Comparison of ENCODE assay signal across 18 cellular contexts in genomic region chr6:43278524-43279078, GRCh38. TPM values are rescaled to one million over a fixed set of nuclear protein-coding genes. Genes with fewer than 3 reads are reported as not detected.
DNase-seq lines count a peak whose midpoint lies in the region; ATAC-seq and TF ChIP-seq lines count a peak whose summit lies in the region.
"Had no signal": no experiment of that assay in that cellular context is flagged by ENCODE, and none has a peak within 500 bp of the region (broad histone marks: within the 10 kb centered on the region; RNA-seq: fewer than 3 reads in every experiment).

No MANE protein-coding gene starts in this region.

- H3K9me3 Mint-ChIP-seq in central memory CD8-positive, alpha-beta T cell, result no peaks in the 10 kb centered on the region
- no peaks in the 10 kb centered on the region for H3K9me3 Mint-ChIP-seq in progenitor cell of endocrine pancreas (ENCODE audit: low read depth)
- H3K9me3 Mint-ChIP-seq: activated CD4-positive, alpha-beta T cell treated with anti-CD3 and anti-CD28 coated beads, Interleukin-2, amount 10 ng/mL, durations not matched to agents 24 days and 14 days; activated naive CD4-positive, alpha-beta T cell treated with anti-CD3 and anti-CD28 coated beads, Interleukin-2, amount 50 U/mL, for 24 hours; T-cell had no signal

- intact Hi-C loops in A673 (cut with micrococcal nuclease; ENCODE audit: unreplicated experiment), result no loop called here

- DNase-seq in HS-27A (ENCODE audit: low read depth), result peak; percentile 63
- no peak for DNase-seq in central memory CD8-positive, alpha-beta T cell (ENCODE audit: low spot score in 2 of 2)
- no peak for DNase-seq in GM10266 (ENCODE audit: extremely low spot score)
- DNase-seq in progenitor cell of endocrine pancreas (ENCODE audit: low spot score, unreplicated experiment), result no peak
- DNase-seq in iPS-NIHi11 (ENCODE audit: low spot score), result no peak
- DNase-seq in A673 (ENCODE audit: low spot score), result no peak
- DNase-seq: activated CD4-positive, alpha-beta T cell treated with anti-CD3 and anti-CD28 coated beads, Interleukin-2, amount 10 ng/mL, durations not matched to agents 24 days and 14 days; BE2C; GDM1; hypothalamus; naive thymus-derived CD4-positive, alpha-beta T cell; NCI-H69; stimulated activated naive CD4-positive, alpha-beta T cell; T-cell had no signal

- H3K4me1 Mint-ChIP-seq in central memory CD8-positive, alpha-beta T cell, result peaks cover 13% of the 10 kb centered on the region
- H3K4me1 Mint-ChIP-seq in progenitor cell of endocrine pancreas (ENCODE audit: low read depth), result peaks cover 7% of the 10 kb centered on the region

- peaks cover 8% of the 10 kb centered on the region for H3K36me3 Mint-ChIP-seq in central memory CD8-positive, alpha-beta T cell (ENCODE audit: insufficient read depth)
- H3K36me3 Mint-ChIP-seq in progenitor cell of endocrine pancreas (ENCODE audit: insufficient read depth), result no peaks in the 10 kb centered on the region
- H3K36me3 Mint-ChIP-seq: activated naive CD4-positive, alpha-beta T cell treated with anti-CD3 and anti-CD28 coated beads, Interleukin-2, amount 50 U/mL, for 24 hours; T-cell had no signal

- CTCF ChIA-PET in A673 (lab: Charles Lee), result interaction anchor here (0.6 kb wide), 1 partner anchor 223 kb away, joined by 6 read pairs; no protein-coding TSS in a partner anchor

- no peak for ATAC-seq in central memory CD8-positive, alpha-beta T cell (replicated peaks; ENCODE audit: extremely low read depth, poor library complexity, severe bottlenecking)
- ATAC-seq: naive thymus-derived CD4-positive, alpha-beta T cell; T-cell had no signal

- H3K4me3 Mint-ChIP-seq in central memory CD8-positive, alpha-beta T cell, result no peak overlapping the region
- H3K4me3 Mint-ChIP-seq in progenitor cell of endocrine pancreas (ENCODE audit: low read depth), result no peak overlapping the region
- H3K4me3 Mint-ChIP-seq: activated CD4-positive, alpha-beta T cell treated with anti-CD3 and anti-CD28 coated beads, Interleukin-2, amount 10 ng/mL, durations not matched to agents 24 days and 14 days; activated naive CD4-positive, alpha-beta T cell treated with anti-CD3 and anti-CD28 coated beads, Interleukin-2, amount 50 U/mL, for 24 hours; T-cell had no signal

- H3K27me3 ChIP-seq in ACC112 (ENCODE audit: insufficient read depth, low read length) (peaks cover 39% of the 10 kb centered on the region), A673 (replicated peaks; ENCODE audit: insufficient read depth, low read depth, low read length, poor library complexity) (no peaks in the 10 kb centered on the region)

- peak overlapping the region; percentile 20 for H3K27ac Mint-ChIP-seq in central memory CD8-positive, alpha-beta T cell (ENCODE audit: low read depth)
- H3K27ac Mint-ChIP-seq in progenitor cell of endocrine pancreas, result no peak overlapping the region
- H3K27ac Mint-ChIP-seq: activated CD4-positive, alpha-beta T cell treated with anti-CD3 and anti-CD28 coated beads, Interleukin-2, amount 10 ng/mL, durations not matched to agents 24 days and 14 days; activated naive CD4-positive, alpha-beta T cell treated with anti-CD3 and anti-CD28 coated beads, Interleukin-2, amount 50 U/mL, for 24 hours; naive thymus-derived CD4-positive, alpha-beta T cell had no signal

- no peaks in the 10 kb centered on the region for H3K79me2 ChIP-seq in ACC112 (ENCODE audit: control insufficient read depth, insufficient read depth, low read length, unreplicated experiment)

- BruUV-seq in A673 (replicated peaks; lab: Mats Ljungman, UMichigan), result no TSS peak

- peaks cover 6% of the 10 kb centered on the region for H3K4me1 ChIP-seq in ACC112 (ENCODE audit: control insufficient read depth, insufficient read depth, low read length, unreplicated experiment)
- peaks cover 27% of the 10 kb centered on the region for H3K4me1 ChIP-seq in mesodermal cell (ENCODE audit: control insufficient read depth, insufficient read depth, low read length, poor library complexity, severe bottlenecking)
- H3K4me1 ChIP-seq in A673 (ENCODE audit: insufficient read depth, low read length, poor library complexity, severe bottlenecking), result peaks cover 4% of the 10 kb centered on the region
- H3K4me1 ChIP-seq: BE2C, HAP-1 had no signal

- H3K27ac ChIP-seq in ACC112 (ENCODE audit: low read depth, low read length), result no peak overlapping the region
- peak overlapping the region; percentile 57 for H3K27ac ChIP-seq in mesodermal cell (ENCODE audit: low read depth, low read length, severe bottlenecking)
- H3K27ac ChIP-seq in A673 (ENCODE audit: low read depth, low read length, poor library complexity, severe bottlenecking), result no peak overlapping the region

- no peaks in the 10 kb centered on the region for H3K36me3 ChIP-seq in ACC112 (ENCODE audit: insufficient read depth, low read length)
- no peaks in the 10 kb centered on the region for H3K36me3 ChIP-seq in mesodermal cell (ENCODE audit: control insufficient read depth, insufficient read depth, low read length)
- no peaks in the 10 kb centered on the region for H3K36me3 ChIP-seq in A673 (ENCODE audit: insufficient read depth, low read length, poor library complexity, severe bottlenecking)
- H3K36me3 ChIP-seq: BE2C, HAP-1 had no signal

- TF ChIP-seq CTCF in GM10266 (IDR thresholded peaks at IDR 0.05; ENCODE audit: control insufficient read depth, insufficient read depth, low read depth, missing control alignments) (no peak), progenitor cell of endocrine pancreas (IDR thresholded peaks at IDR 0.05; ENCODE audit: unreplicated experiment) (no peak), A673 (conservative IDR thresholded peaks at IDR 0.05; ENCODE audit: low read depth, low read length) (no peak)

- H3K27me3 Mint-ChIP-seq in central memory CD8-positive, alpha-beta T cell, result peaks cover 75% of the 10 kb centered on the region
- H3K27me3 Mint-ChIP-seq in progenitor cell of endocrine pancreas, result peaks cover 69% of the 10 kb centered on the region

- H3K9me3 ChIP-seq in mesodermal cell (ENCODE audit: control insufficient read depth, low read length) (no peaks in the 10 kb centered on the region), A673 (ENCODE audit: low read depth, low read length, poor library complexity, severe bottlenecking) (no peaks in the 10 kb centered on the region)
- H3K9me3 ChIP-seq: BE2C, HAP-1 had no signal

- peak overlapping the region; percentile 9 for H2AFZ ChIP-seq in ACC112 (ENCODE audit: low read length, unreplicated experiment)

- POLR2A ChIA-PET in A673 (lab: Charles Lee; ENCODE audit: low non-redundant PET), result no interaction called here

- 17 to 19% methylated on average over 1 to 3 of the region's 4 CpGs for WGBS in mesodermal cell (ENCODE audit: insufficient coverage in 2 of 2), 2 experiments

- H3K4me3 ChIP-seq in ACC112 (ENCODE audit: low read depth, low read length) (no peak overlapping the region), mesodermal cell (ENCODE audit: extremely low read depth, insufficient read depth, low read length, poor library complexity, severe bottlenecking) (no peak overlapping the region), A673 (ENCODE audit: low read depth, low read length, poor library complexity, severe bottlenecking) (no peak overlapping the region)
- H3K4me3 ChIP-seq: HAP-1 had no signal

RNA-seq across cellular contexts. Expression of gene SLC22A7, which starts 19.5 kb away (rescaled TPM):
- not detected for polyA plus RNA-seq in mesodermal cell (2013, experiment 1 of 2)
- not detected for polyA plus RNA-seq in mesodermal cell (2013, experiment 2 of 2)
- total RNA-seq in progenitor cell of endocrine pancreas, result not detected in 2 replicates
- total RNA-seq in A673 (2021), result not detected in 2 replicates
- total RNA-seq: activated CD4-positive, alpha-beta T cell treated with anti-CD3 and anti-CD28 coated beads, Interleukin-2, amount 10 ng/mL, durations not matched to agents 24 days and 14 days; naive thymus-derived CD4-positive, alpha-beta T cell; T-cell had no signal
- polyA plus RNA-seq: naive thymus-derived CD4-positive, alpha-beta T cell had no signal

RNA-seq across cellular contexts. Expression of gene CRIP3, which starts 30.0 kb away (rescaled TPM):
- 1.8 TPM for polyA plus RNA-seq in mesodermal cell (2013, experiment 1 of 2)
- 0.71 TPM for polyA plus RNA-seq in mesodermal cell (2013, experiment 2 of 2)
- total RNA-seq in progenitor cell of endocrine pancreas (2.3 and 2.4 TPM in 2 replicates), A673 (2021) (2.4 TPM in 2 replicates)
- polyA plus RNA-seq: naive thymus-derived CD4-positive, alpha-beta T cell had no signal

RNA-seq across cellular contexts. Expression of gene TTBK1, which starts 35.3 kb away (rescaled TPM):
- 0.18 TPM for polyA plus RNA-seq in mesodermal cell (2013, experiment 1 of 2)
- polyA plus RNA-seq in mesodermal cell (2013, experiment 2 of 2), result 0.20 TPM
- 1.4 and 1.7 TPM in 2 replicates for total RNA-seq in progenitor cell of endocrine pancreas
- total RNA-seq in A673 (2021), result not detected in 2 replicates
- polyA plus RNA-seq: naive thymus-derived CD4-positive, alpha-beta T cell had no signal

RNA-seq across cellular contexts. Expression of gene DNPH1, which starts 49.3 kb away (rescaled TPM):
- polyA plus RNA-seq in mesodermal cell (2013, experiment 1 of 2), result 46.1 TPM
- 38.3 TPM for polyA plus RNA-seq in mesodermal cell (2013, experiment 2 of 2)
- total RNA-seq in progenitor cell of endocrine pancreas (33.9 and 39.0 TPM in 2 replicates), A673 (2021) (55.1 and 69.4 TPM in 2 replicates)
